ENCODE assay signal across 10 cellular contexts in the genomic region with DNA sequence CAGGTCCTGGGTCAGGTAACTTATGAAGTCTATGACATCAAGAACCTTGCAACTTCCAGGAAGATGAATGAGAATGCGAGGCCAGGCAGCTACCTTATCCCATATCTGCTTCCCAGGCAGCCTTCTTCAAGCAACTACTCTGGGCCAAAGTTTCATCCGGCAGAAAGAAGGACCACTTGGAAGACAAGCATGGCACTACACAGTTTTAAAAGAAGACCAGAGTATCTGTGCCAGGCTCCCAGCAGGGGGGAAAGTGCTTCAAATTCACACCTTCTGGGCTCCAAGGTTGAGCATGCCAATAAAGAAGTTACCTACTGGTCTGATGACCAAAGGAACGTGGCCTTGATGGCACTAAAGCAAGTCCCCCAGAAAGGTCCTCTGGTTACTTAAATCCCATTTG.
DNase-seq lines count a peak whose midpoint lies in the region; ATAC-seq, FAIRE-seq and TF ChIP-seq lines count a peak whose summit lies in the region.
"Had no signal": no experiment of that assay in that cellular context is flagged by ENCODE, and none has a peak within 500 bp of the region (broad histone marks: within the 10 kb centered on the region; RNA-seq: fewer than 3 reads in every experiment).

No MANE protein-coding gene starts in this region.

- no peak overlapping the region for H2AFZ ChIP-seq in MM.1S (ENCODE audit: low read length)

- H3K79me2 ChIP-seq in MM.1S (ENCODE audit: low read length) = peaks cover 83% of the 10 kb centered on the region

- no peak overlapping the region for H3K4me3 ChIP-seq in A549
- H3K4me3 ChIP-seq in MM.1S (ENCODE audit: low read length) = peak overlapping the region; percentile 56
- H3K4me3 ChIP-seq in colonic mucosa = no peak overlapping the region
- H3K4me3 ChIP-seq in mucosa of descending colon = no peak overlapping the region

- H3K27ac Mint-ChIP-seq in neural crest cell (ENCODE audit: unreplicated experiment) = peak overlapping the region; percentile 24
- H3K27ac Mint-ChIP-seq: endodermal cell, mesothelial cell of epicardium had no signal

- H3K27ac ChIP-seq in A549 (peak overlapping the region; percentile 86 to 91), MM.1S (ENCODE audit: low read length) (peak overlapping the region; percentile 91), colonic mucosa (peak overlapping the region; percentile 93)

- CTCF ChIA-PET in A549 (lab: Yijun Ruan, JAX) = interaction anchor here (1.2 to 16.6 kb wide), 4 partner anchors 14 to 60 kb away, joined by 3 to 260 read pairs (median 8); no protein-coding TSS in a partner anchor

- TF ChIP-seq POLR2A in A549 (IDR thresholded peaks at IDR 0.05; ENCODE audit: low read length) = no peak

- H3K36me3 ChIP-seq in MM.1S (replicated peaks; ENCODE audit: insufficient read depth, low read length) = no peaks in the 10 kb centered on the region
- H3K36me3 ChIP-seq in colonic mucosa = no peaks in the 10 kb centered on the region
- no peaks in the 10 kb centered on the region for H3K36me3 ChIP-seq in mucosa of descending colon (ENCODE audit: low read depth)

- WGBS in A549 (ENCODE audit: missing lambda C conversion rate) = 94% methylated on average over 3 of the region's 3 CpGs

- no peaks in the 10 kb centered on the region for H3K9me3 ChIP-seq in A549
- no peaks in the 10 kb centered on the region for H3K9me3 ChIP-seq in MM.1S (replicated peaks; ENCODE audit: insufficient read depth, low read length)
- H3K9me3 ChIP-seq in colonic mucosa = no peaks in the 10 kb centered on the region
- H3K9me3 ChIP-seq in mucosa of descending colon = no peaks in the 10 kb centered on the region

- no peak for TF ChIP-seq EP300 in A549 (IDR thresholded peaks at IDR 0.05)

- H3F3A ChIP-seq in MM.1S (ENCODE audit: insufficient read depth, low read length) = peaks cover 43% of the 10 kb centered on the region

- H3K27me3 ChIP-seq in MM.1S (replicated peaks; ENCODE audit: insufficient read depth, low read length) = no peaks in the 10 kb centered on the region
- H3K27me3 ChIP-seq in colonic mucosa = no peaks in the 10 kb centered on the region

- POLR2A ChIA-PET in A549 (lab: Yijun Ruan, JAX) = no interaction called here

- no peaks in the 10 kb centered on the region for H3K9me2 ChIP-seq in MM.1S (replicated peaks; ENCODE audit: insufficient read depth, low read length)

- DNase-seq in A549 (ENCODE audit: low read depth in 1 of 2, low spot score in 1 of 2) = no peak
- no peak for DNase-seq in MM.1S
- no peak for DNase-seq in colonic mucosa
- DNase-seq in neural crest cell (ENCODE audit: low read depth, low spot score) = no peak
- no peak for DNase-seq in NCI-H2107 (lab: John Stamatoyannopoulos, UW)
- no peak for DNase-seq in NOMO-1 (lab: John Stamatoyannopoulos, UW; ENCODE audit: unreplicated experiment in 2 of 2)
- no peak for DNase-seq in NCI-H1436 (lab: John Stamatoyannopoulos, UW)
- no peak for DNase-seq in mucosa of descending colon
- DNase-seq: endodermal cell had no signal

- no peaks in the 10 kb centered on the region for H4K20me1 ChIP-seq in MM.1S (ENCODE audit: insufficient read depth, low read length)

- intact Hi-C loops in colonic mucosa (cut with DNase I) = no loop called here
- intact Hi-C loops in mucosa of descending colon (cut with DNase I, micrococcal nuclease) = loop anchor here in 1 of 2 donors (5.0 kb wide), 1 partner anchor 137 kb away; no protein-coding TSS in a partner anchor

- ATAC-seq in A549 (no peak), mucosa of descending colon (no peak)

- no peak overlapping the region for H3K4me3 Mint-ChIP-seq in neural crest cell
- H3K4me3 Mint-ChIP-seq: endodermal cell, mesothelial cell of epicardium had no signal

- no peaks in the 10 kb centered on the region for H3K9me3 Mint-ChIP-seq in neural crest cell
- H3K9me3 Mint-ChIP-seq: endodermal cell, mesothelial cell of epicardium had no signal

- TF ChIP-seq CTCF in A549 (IDR thresholded peaks at IDR 0.05) = no peak
- no peak for TF ChIP-seq CTCF in MM.1S (IDR thresholded peaks at IDR 0.05; ENCODE audit: low read length)
- TF ChIP-seq CTCF in colonic mucosa (IDR thresholded peaks at IDR 0.05) = no peak
- no peak for TF ChIP-seq CTCF in neural crest cell (conservative IDR thresholded peaks at IDR 0.05)
- no peak for TF ChIP-seq CTCF in mucosa of descending colon (IDR thresholded peaks at IDR 0.05)

- TF ChIP-seq RAD21 in A549 (conservative IDR thresholded peaks at IDR 0.05 in 1 of 2, IDR thresholded peaks at IDR 0.05 in 1 of 2) = no peak

- H3K4me1 ChIP-seq in A549 (peaks cover 66% of the 10 kb centered on the region), MM.1S (ENCODE audit: low read length) (peaks cover 56% of the 10 kb centered on the region), colonic mucosa (peaks cover 36% of the 10 kb centered on the region), mucosa of descending colon (ENCODE audit: low read depth) (peaks cover 67% of the 10 kb centered on the region)

- peaks cover 41% of the 10 kb centered on the region for H3K4me1 Mint-ChIP-seq in neural crest cell

- H3K4me2 ChIP-seq in A549 = peak overlapping the region; percentile 95
- peak overlapping the region; percentile 87 for H3K4me2 ChIP-seq in MM.1S (ENCODE audit: low read depth, low read length)

- no peaks in the 10 kb centered on the region for H3K27me3 Mint-ChIP-seq in neural crest cell (ENCODE audit: low read depth)

- peaks cover 2% of the 10 kb centered on the region for H3K36me3 Mint-ChIP-seq in neural crest cell (ENCODE audit: low read depth)
- H3K36me3 Mint-ChIP-seq: mesothelial cell of epicardium had no signal

- H3K9ac ChIP-seq in MM.1S (ENCODE audit: low read length) = peak overlapping the region; percentile 79
- H3K9ac ChIP-seq in colonic mucosa (ENCODE audit: low read depth in 2 of 2, low read length in 2 of 2) = peak overlapping the region; percentile 56 to 82

- FAIRE-seq in A549 (lab: Jason Lieb, UNC) = no peak

TF ChIP-seq in A549, 52 proteins besides CTCF, POLR2A, EP300 and RAD21:
- no peak for TF ChIP-seq SMC3 (IDR thresholded peaks at IDR 0.05)
